9 cellular contexts compared by ENCODE assay signal in genomic region chr17:15213381-15214087, GRCh38. TPM values are rescaled to one million over a fixed set of nuclear protein-coding genes. Genes with fewer than 3 reads are reported as not detected.
A peak's percentile ranks its signal among the peaks of the same experiment; 100 is the strongest.
DNase-seq lines count a peak whose midpoint lies in the region; ATAC-seq and TF ChIP-seq lines count a peak whose summit lies in the region.
"Had no signal": no experiment of that assay in that cellular context is flagged by ENCODE, and none has a peak within 500 bp of the region (broad histone marks: within the 10 kb centered on the region; RNA-seq: fewer than 3 reads in every experiment).

No MANE protein-coding gene starts in this region.

- no peaks in the 10 kb centered on the region for H3K36me3 Mint-ChIP-seq in MCF 10A (ENCODE audit: insufficient read depth, unreplicated experiment)

- H3K4me1 ChIP-seq in breast epithelium (no peaks in the 10 kb centered on the region), NT2/D1 (ENCODE audit: insufficient read depth, insufficient read length) (no peaks in the 10 kb centered on the region), fibroblast of lung (ENCODE audit: control insufficient read depth, extremely low read depth, insufficient read depth, low read length) (no peaks in the 10 kb centered on the region)

- no peak overlapping the region for H3K4me2 ChIP-seq in fibroblast of lung (ENCODE audit: extremely low read depth, insufficient read depth, low read length)

- CTCF ChIA-PET in MCF 10A (lab: Yijun Ruan, JAX) = interaction anchor here (0.5 to 1.9 kb wide), 8 partner anchors 9 to 1561 kb away, joined by 3 to 7 read pairs (median 3); no protein-coding TSS in a partner anchor

- H3K79me2 ChIP-seq in fibroblast of lung (ENCODE audit: control insufficient read depth, insufficient read depth, low read length) = no peaks in the 10 kb centered on the region

- DNase-seq in MCF 10A (ENCODE audit: unreplicated experiment) (peak; percentile 62), breast epithelium (ENCODE audit: low spot score in 2 of 2) (no peak), NT2/D1 (ENCODE audit: low read depth, low spot score) (peak; percentile 40), fibroblast of lung (ENCODE audit: low read depth in 2 of 2) (peak in 1 of 2 donors; percentile 42), superior temporal gyrus (ENCODE audit: extremely low spot score) (peak; percentile 44), AG08395 (ENCODE audit: low spot score) (no peak), GM19238 (ENCODE audit: insufficient read length, low spot score) (no peak)
- DNase-seq: DMS153 had no signal

- no peaks in the 10 kb centered on the region for H4K20me1 ChIP-seq in fibroblast of lung (ENCODE audit: control insufficient read depth, extremely low read depth, insufficient read depth, low read length)

- H3K9me3 Mint-ChIP-seq in MCF 10A (ENCODE audit: unreplicated experiment) = no peaks in the 10 kb centered on the region

- H3K4me3 ChIP-seq in breast epithelium (no peak overlapping the region), NT2/D1 (ENCODE audit: insufficient read length, low read depth) (no peak overlapping the region), fibroblast of lung (replicated peaks in 1 of 4; ENCODE audit: control extremely low read depth in 1 of 4, insufficient read depth in 1 of 4, low read depth in 3 of 4, low read length in 4 of 4) (no peak overlapping the region)

- POLR2A ChIA-PET in MCF 10A (lab: Yijun Ruan, JAX) = interaction anchor here (0.6 kb wide), 2 partner anchors 14 to 532 kb away, joined by 3 read pairs; no protein-coding TSS in a partner anchor

- peaks cover 12% of the 10 kb centered on the region for H3K27me3 Mint-ChIP-seq in MCF 10A (ENCODE audit: insufficient read depth, unreplicated experiment)

- H3K9me3 ChIP-seq in breast epithelium (no peaks in the 10 kb centered on the region), NT2/D1 (ENCODE audit: insufficient read depth, low read length) (no peaks in the 10 kb centered on the region), fibroblast of lung (ENCODE audit: control insufficient read depth, insufficient read depth, low read depth, low read length) (no peaks in the 10 kb centered on the region)

- H3K4me3 Mint-ChIP-seq in MCF 10A (ENCODE audit: unreplicated experiment) = no peak overlapping the region

- intact Hi-C loops in MCF 10A (cut with micrococcal nuclease) = no loop called here
- intact Hi-C loops in breast epithelium (cut with DNase I; ENCODE audit: low total_unique reads) = no loop called here

- H3K9ac ChIP-seq in NT2/D1 (ENCODE audit: insufficient read length, low read depth) (no peak overlapping the region), fibroblast of lung (ENCODE audit: insufficient read depth, low read length) (no peak overlapping the region)

- no peaks in the 10 kb centered on the region for H3K27me3 ChIP-seq in breast epithelium
- H3K27me3 ChIP-seq in NT2/D1 (ENCODE audit: insufficient read depth, insufficient read length) = no peaks in the 10 kb centered on the region
- no peaks in the 10 kb centered on the region for H3K27me3 ChIP-seq in fibroblast of lung (ENCODE audit: control insufficient read depth, insufficient read depth, low read length)

- no peak for ATAC-seq in GM18505 (IDR thresholded peaks at IDR 0.05; ENCODE audit: unreplicated experiment)

- BruUV-seq in MCF 10A (replicated peaks; lab: Mats Ljungman, UMichigan) = no TSS peak

- H3K27ac ChIP-seq in breast epithelium (no peak overlapping the region), fibroblast of lung (ENCODE audit: insufficient read depth, low read length) (no peak overlapping the region)

- no peaks in the 10 kb centered on the region for H3K4me1 Mint-ChIP-seq in MCF 10A (ENCODE audit: insufficient read depth, unreplicated experiment)

- no peak overlapping the region for H2AFZ ChIP-seq in fibroblast of lung (ENCODE audit: low read length)

- no peak overlapping the region for H3K27ac Mint-ChIP-seq in MCF 10A (ENCODE audit: low read depth, unreplicated experiment)

- peak; percentile 46 for TF ChIP-seq CTCF in MCF 10A (IDR thresholded peaks at IDR 0.05; ENCODE audit: unreplicated experiment)
- TF ChIP-seq CTCF in breast epithelium (IDR thresholded peaks at IDR 0.05) = no peak
- peak; percentile 39 to 41 for TF ChIP-seq CTCF in fibroblast of lung (conservative IDR thresholded peaks at IDR 0.05 in 1 of 2, IDR thresholded peaks at IDR 0.05 in 1 of 2; ENCODE audit: low read depth in 1 of 2, low read length in 2 of 2)

- no peak for TF ChIP-seq POLR2A in breast epithelium (IDR thresholded peaks at IDR 0.05)
- no peak for TF ChIP-seq POLR2A in GM18505 (IDR thresholded peaks at IDR 0.05; ENCODE audit: borderline replicate concordance, extremely low read depth, insufficient read depth, insufficient read length)

- H3K36me3 ChIP-seq in breast epithelium (no peaks in the 10 kb centered on the region), NT2/D1 (ENCODE audit: insufficient read depth, insufficient read length, low read length) (no peaks in the 10 kb centered on the region), fibroblast of lung (ENCODE audit: control insufficient read depth, insufficient read depth, low read length) (no peaks in the 10 kb centered on the region)

RNA-seq across cellular contexts. Expression of gene PMP22, which starts 51.6 kb away (rescaled TPM):
- total RNA-seq in MCF 10A (2022) (0.44 and 1.1 TPM in 2 replicates), breast epithelium (100 to 1,000 TPM; 114 to 478 (median 152) TPM), fibroblast of lung (74.0 and 99.1 TPM in 2 replicates)
- 191 and 269 TPM in 2 replicates for polyA plus RNA-seq in fibroblast of lung
- polyA plus RNA-seq in fibroblast of lung (2012) = 97.4 and 142 TPM in 2 replicates
- polyA minus RNA-seq in fibroblast of lung (ENCODE audit: low replicate concordance) = 469 and 573 TPM in 2 replicates

Comparison
In these comparisons a context has a peak if more than half of its experiments do, and no peak if none do; other contexts are left out.
1. DNase-seq: peak in MCF 10A (single experiment), NT2/D1 (single experiment) and superior temporal gyrus (single experiment); none in breast epithelium (0 of 2), AG08395 (single experiment) and GM19238 (single experiment).
2. CTCF ChIP-seq: peak in MCF 10A (single experiment) and fibroblast of lung (2 of 2); none in breast epithelium (0 of 3).
3. RNA of gene PMP22, which starts 51.6 kb away (total RNA-seq): 114 to 478 TPM in breast epithelium and 74.0 to 99.1 TPM in fibroblast of lung; 0.44 to 1.1 TPM in MCF 10A; every median in the first group is over 10 times any median in the second.